1 cellular context compared by ENCODE assay signal in genomic region chr19:57914517-57914916, GRCh38.
TF ChIP-seq lines count a peak whose summit lies in the region.

No MANE protein-coding gene starts in this region.

TF ChIP-seq in GM12878, 131 proteins besides CTCF, POLR2A, EP300 and RAD21:
- TF ChIP-seq E2F8 (IDR thresholded peaks at IDR 0.05; ENCODE audit: low read depth, partially characterized antibody) (no peak), SIN3A (IDR thresholded peaks at IDR 0.05; ENCODE audit: low read depth, low read length) (no peak), SPI1 (IDR thresholded peaks at IDR 0.05; ENCODE audit: borderline replicate concordance, insufficient read depth, low read depth, low read length) (no peak), SMAD1 (IDR thresholded peaks at IDR 0.05; ENCODE audit: low read depth, partially characterized antibody) (no peak), BCL3 (IDR thresholded peaks at IDR 0.05; ENCODE audit: borderline replicate concordance, insufficient read depth, low read depth, low read length, poor library complexity, severe bottlenecking) (no peak), MTA3 (IDR thresholded peaks at IDR 0.05; ENCODE audit: borderline replicate concordance, low read length) (no peak), TCF12 (IDR thresholded peaks at IDR 0.05; ENCODE audit: low read depth, low read length) (no peak), KAT2A (conservative IDR thresholded peaks at IDR 0.05; ENCODE audit: control insufficient read depth, low read depth, low read length) (no peak), GATAD2B (conservative IDR thresholded peaks at IDR 0.05; ENCODE audit: low read depth) (no peak), SREBF1 (IDR thresholded peaks at IDR 0.05; ENCODE audit: low read length) (no peak), PRDM15 (CRISPR knock-in tag; IDR thresholded peaks at IDR 0.05) (no peak), MYC (IDR thresholded peaks at IDR 0.05; ENCODE audit: insufficient read depth, insufficient read length, insufficient replicate concordance, low read length, severe bottlenecking) (no peak), KLF5 (IDR thresholded peaks at IDR 0.05; ENCODE audit: partially characterized antibody) (no peak), ZNF207 (IDR thresholded peaks at IDR 0.05; ENCODE audit: borderline replicate concordance) (no peak), BCL11A (IDR thresholded peaks at IDR 0.05; ENCODE audit: low read depth, low read length) (no peak), PAX8 (IDR thresholded peaks at IDR 0.05) (no peak), CEBPZ (IDR thresholded peaks at IDR 0.05; ENCODE audit: low read depth, low read length) (no peak)
